ENCODE assay signal across 8 cellular contexts in the genomic region with DNA sequence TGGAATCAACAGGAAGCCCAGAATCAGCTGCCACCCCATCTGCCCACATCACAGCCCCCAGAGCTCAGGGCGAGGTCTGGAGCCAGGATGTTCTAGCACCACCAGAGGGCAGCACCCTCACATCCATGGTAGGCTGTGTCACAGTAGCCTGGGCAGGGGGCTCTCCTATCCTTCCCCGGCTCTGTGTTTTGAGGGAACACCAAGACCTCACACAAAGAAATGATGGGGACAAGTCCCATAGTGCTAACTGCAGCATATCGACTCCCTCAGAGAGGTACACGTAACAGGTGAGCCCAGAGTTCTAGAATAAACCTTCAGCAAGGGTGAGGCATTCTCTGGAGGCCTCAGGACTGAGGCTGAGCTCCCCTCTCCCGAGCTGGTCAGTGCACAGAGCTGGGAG. TPM values are rescaled to one million over a fixed set of nuclear protein-coding genes. Genes with fewer than 3 reads are reported as not detected.
DNase-seq lines count a peak whose midpoint lies in the region; ATAC-seq and TF ChIP-seq lines count a peak whose summit lies in the region.

No MANE protein-coding gene starts in this region.

- intact Hi-C loops in Right ventricle myocardium superior (cut with DNase I) = loop anchor here (2.0 to 10.0 kb wide), 2 partner anchors 105 to 287 kb away; no protein-coding TSS in a partner anchor

- H3K4me3 ChIP-seq in Jurkat, Clone E6-1 (ENCODE audit: low read length) = no peak overlapping the region
- H3K4me3 ChIP-seq in retinal pigment epithelial cell (ENCODE audit: low read length) = no peak overlapping the region

- peak; percentile 91 for TF ChIP-seq CTCF in retinal pigment epithelial cell (conservative IDR thresholded peaks at IDR 0.05; ENCODE audit: low read depth, low read length)

- ATAC-seq in Right ventricle myocardium superior (ENCODE audit: poor library complexity) (peak; percentile 44), HG03439 (IDR thresholded peaks at IDR 0.05; ENCODE audit: unreplicated experiment) (no peak)

- peak; percentile 89 for DNase-seq in DMS 273 (lab: John Stamatoyannopoulos, UW; ENCODE audit: unreplicated experiment)
- DNase-seq in Jurkat, Clone E6-1 (ENCODE audit: low read depth, low spot score) = peak; percentile 71
- peak; percentile 27 for DNase-seq in SKM-1 (lab: John Stamatoyannopoulos, UW; ENCODE audit: unreplicated experiment)
- DNase-seq in activated naive CD4-positive, alpha-beta T cell treated with anti-CD3 and anti-CD28 coated beads, Interleukin-2, amount 50 U/mL, for 16 hours = peak; percentile 79
- peak; percentile 80 for DNase-seq in Right ventricle myocardium superior
- DNase-seq in retinal pigment epithelial cell (ENCODE audit: low read depth) = no peak
- DNase-seq in GF-D8 (lab: John Stamatoyannopoulos, UW) = no peak

RNA-seq across cellular contexts. Expression of a gene that starts 2.3 kb away (rescaled TPM):
- polyA plus RNA-seq in Jurkat, Clone E6-1 (2012; ENCODE audit: insufficient read depth, insufficient read length) = 8.2 TPM
- 4.2 TPM for total RNA-seq in Right ventricle myocardium superior

RNA-seq across cellular contexts. Expression of a gene that starts 57.5 kb away (rescaled TPM):
- polyA plus RNA-seq in Jurkat, Clone E6-1 (2012; ENCODE audit: insufficient read depth, insufficient read length) = not detected
- not detected for total RNA-seq in Right ventricle myocardium superior

Comparison
In these comparisons a context has a peak if more than half of its experiments do, and no peak if none do; other contexts are left out.
1. DNase-seq: peak in DMS 273 (single experiment), Jurkat, Clone E6-1 (single experiment), SKM-1 (single experiment), activated naive CD4-positive, alpha-beta T cell treated with anti-CD3 and anti-CD28 coated beads, Interleukin-2, amount 50 U/mL, for 16 hours (single experiment) and Right ventricle myocardium superior (single experiment); none in retinal pigment epithelial cell (single experiment) and GF-D8 (single experiment).